Comparison of ENCODE assay signal across 1 cellular context in genomic region chr17:44308320-44308818, GRCh38.
TF ChIP-seq lines count a peak whose summit lies in the region.

Gene RUNDC3A, plus strand, starts transcription at chr17:44308601. Its CDS starts 232 bp downstream, at chr17:44308833.

TF ChIP-seq in WTC11, 78 proteins besides CTCF, POLR2A, EP300 and RAD21 (continued from another document):
- TF ChIP-seq TEAD1 (CRISPR knock-in tag; IDR thresholded peaks at IDR 0.05) (0 out of 2 replicates have a peak, but pooled peaks have one; percentile 57), ZBTB21 (CRISPR knock-in tag; IDR thresholded peaks at IDR 0.05; ENCODE audit: borderline replicate concordance) (peak; percentile 69; the same call in 1 of the 2 replicates), E2F5 (CRISPR knock-in tag; IDR thresholded peaks at IDR 0.05) (peak; percentile 44; the same call in 1 of the 2 replicates), CREM (CRISPR knock-in tag; IDR thresholded peaks at IDR 0.05) (peak; percentile 59; the same call in 1 of the 2 replicates), ARID4B (CRISPR knock-in tag; IDR thresholded peaks at IDR 0.05; ENCODE audit: borderline replicate concordance) (peak; percentile 94; the same call in 1 of the 2 replicates), ZSCAN18 (CRISPR knock-in tag; IDR thresholded peaks at IDR 0.05) (no peak), FOXK1 (CRISPR knock-in tag; IDR thresholded peaks at IDR 0.05) (peak; percentile 65), CREB1 (CRISPR knock-in tag; IDR thresholded peaks at IDR 0.05) (peak; percentile 22; the same call in 1 of the 2 replicates), IRF1 (CRISPR knock-in tag; IDR thresholded peaks at IDR 0.05) (0 out of 2 replicates have a peak, but pooled peaks have one; percentile 16), ZNF263 (CRISPR knock-in tag; IDR thresholded peaks at IDR 0.05; ENCODE audit: low read depth) (peak; percentile 62; the same call in 1 of the 2 replicates)
